ENCODE assay signal across 8 cellular contexts in the genomic region with DNA sequence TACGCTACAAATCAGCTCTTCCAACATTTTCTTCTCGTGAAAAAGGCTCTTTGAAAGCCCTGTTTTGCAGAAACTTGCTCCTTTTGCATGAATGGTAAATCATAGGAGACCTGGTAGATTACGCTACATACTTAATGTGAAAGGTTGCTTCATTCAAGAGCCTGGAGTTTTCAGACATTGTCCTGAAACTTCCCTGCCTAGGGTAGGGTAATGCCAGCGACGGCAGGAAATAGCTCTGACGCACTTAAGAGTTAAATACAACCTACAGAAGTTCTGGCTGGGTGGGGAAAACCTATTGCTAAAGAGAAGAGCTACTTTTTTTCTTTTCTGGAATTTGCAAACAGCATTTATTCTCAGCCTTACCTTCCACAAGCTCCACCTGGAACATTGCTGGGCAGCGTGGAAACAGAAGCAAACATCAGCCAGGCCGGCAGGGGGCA.
DNase-seq lines count a peak whose midpoint lies in the region; ATAC-seq, FAIRE-seq and TF ChIP-seq lines count a peak whose summit lies in the region.

No MANE protein-coding gene starts in this region.

- H3K27me3 ChIP-seq in RWPE2 (ENCODE audit: insufficient read depth, poor library complexity, severe bottlenecking) (no peaks in the 10 kb centered on the region), esophagus muscularis mucosa (no peaks in the 10 kb centered on the region), pancreas (no peaks in the 10 kb centered on the region)

- H3K9me3 ChIP-seq in RWPE2 (ENCODE audit: severe bottlenecking) (no peaks in the 10 kb centered on the region), esophagus muscularis mucosa (no peaks in the 10 kb centered on the region), pancreas (no peaks in the 10 kb centered on the region)

- no peak for TF ChIP-seq EP300 in esophagus muscularis mucosa (IDR thresholded peaks at IDR 0.05)

- peak; percentile 62 for DNase-seq in stimulated activated CD4-positive, alpha-beta T cell treated with anti-CD3 and anti-CD28 coated beads, Interleukin-2, amount 100 ng/mL, for 4 hours (ENCODE audit: low read depth)
- DNase-seq in stimulated activated CD4-positive, alpha-beta T cell treated with anti-CD3 and anti-CD28 coated beads, Interleukin-15, amount 100 ng/mL, for 24 hours, result no peak
- DNase-seq in RWPE2 (ENCODE audit: low spot score) (no peak), esophagus muscularis mucosa (ENCODE audit: extremely low spot score) (no peak), pancreas (no peak), NCI-H82 treated with DMSO at 0.1 percent for 48 hours (lab: John Stamatoyannopoulos, UW; ENCODE audit: unreplicated experiment) (no peak), NCI-H2107 treated with DMSO at 0.1 percent for 48 hours (lab: John Stamatoyannopoulos, UW; ENCODE audit: unreplicated experiment) (no peak)

- 26% methylated on average over 8 of the region's 8 CpGs for WGBS in esophagus muscularis mucosa
- 21 to 24% methylated on average over 8 of the region's 8 CpGs for WGBS in pancreas, 2 donors

- peak overlapping the region; percentile 51 for H3K4me3 ChIP-seq in RWPE2 (ENCODE audit: severe bottlenecking)
- peak overlapping the region; percentile 62 to 83 (median 78) for H3K4me3 ChIP-seq in esophagus muscularis mucosa
- H3K4me3 ChIP-seq in pancreas, result peak overlapping the region in 2 of 4 donors; percentile 57 to 74

- intact Hi-C loops in esophagus muscularis mucosa (cut with DNase I), result loop anchor here (1.0 kb wide), 1 partner anchor 15 kb away; no protein-coding TSS in a partner anchor
- intact Hi-C loops in pancreas (cut with DNase I), result no loop called here

- H3K36me3 ChIP-seq in RWPE2 (ENCODE audit: low read depth) (no peaks in the 10 kb centered on the region), esophagus muscularis mucosa (no peaks in the 10 kb centered on the region), pancreas (no peaks in the 10 kb centered on the region)

- no peak for FAIRE-seq in pancreas (lab: Jason Lieb, UNC)

- no peaks in the 10 kb centered on the region for H3K4me1 ChIP-seq in RWPE2 (ENCODE audit: insufficient read depth, poor library complexity, severe bottlenecking)
- peaks cover 0 to 14% (median 11%) of the 10 kb centered on the region in 4 donors for H3K4me1 ChIP-seq in esophagus muscularis mucosa
- H3K4me1 ChIP-seq in pancreas, result peaks cover 0 to 8% (median 6%) of the 10 kb centered on the region in 3 donors

- ATAC-seq in HG02852 (IDR thresholded peaks at IDR 0.05; ENCODE audit: unreplicated experiment), result peak; percentile 83
- ATAC-seq in RWPE2 (ENCODE audit: low read depth), result peak; percentile 87
- peak in 3 of 4 donors; percentile 6 to 23 (median 15) for ATAC-seq in pancreas

- H3K27ac ChIP-seq in RWPE2 (ENCODE audit: poor library complexity, severe bottlenecking), result no peak overlapping the region
- H3K27ac ChIP-seq in esophagus muscularis mucosa (replicated peaks in 1 of 4), result peak overlapping the region; percentile 75 to 89 (median 82)
- peak overlapping the region; percentile 54 to 87 (median 77) for H3K27ac ChIP-seq in pancreas

- TF ChIP-seq CTCF in RWPE2 (IDR thresholded peaks at IDR 0.05; ENCODE audit: poor library complexity, severe bottlenecking) (peak; percentile 92), esophagus muscularis mucosa (IDR thresholded peaks at IDR 0.05) (peak; percentile 87 to 93 (median 89)), pancreas (IDR thresholded peaks at IDR 0.05) (peak in 3 of 4 donors; percentile 71 to 96 (median 95))

- TF ChIP-seq POLR2A in esophagus muscularis mucosa (IDR thresholded peaks at IDR 0.05; ENCODE audit: low read depth), result no peak

Comparison
In these comparisons a context has a peak if more than half of its experiments do, and no peak if none do; other contexts are left out.
1. ATAC-seq: peak in every context shown above with its lines; median percentile 87 in RWPE2; 83 in HG02852; 15 in pancreas.